In genomic region chr3:127890651-127891290, GRCh38 we compare ENCODE assay signal across 1 cellular context.
TF ChIP-seq lines count a peak whose summit lies in the region.

No MANE protein-coding gene starts in this region.

TF ChIP-seq in HEK293, 187 proteins besides CTCF, POLR2A, EP300 and RAD21 (continued from another document):
- TF ChIP-seq, protein P1, sequence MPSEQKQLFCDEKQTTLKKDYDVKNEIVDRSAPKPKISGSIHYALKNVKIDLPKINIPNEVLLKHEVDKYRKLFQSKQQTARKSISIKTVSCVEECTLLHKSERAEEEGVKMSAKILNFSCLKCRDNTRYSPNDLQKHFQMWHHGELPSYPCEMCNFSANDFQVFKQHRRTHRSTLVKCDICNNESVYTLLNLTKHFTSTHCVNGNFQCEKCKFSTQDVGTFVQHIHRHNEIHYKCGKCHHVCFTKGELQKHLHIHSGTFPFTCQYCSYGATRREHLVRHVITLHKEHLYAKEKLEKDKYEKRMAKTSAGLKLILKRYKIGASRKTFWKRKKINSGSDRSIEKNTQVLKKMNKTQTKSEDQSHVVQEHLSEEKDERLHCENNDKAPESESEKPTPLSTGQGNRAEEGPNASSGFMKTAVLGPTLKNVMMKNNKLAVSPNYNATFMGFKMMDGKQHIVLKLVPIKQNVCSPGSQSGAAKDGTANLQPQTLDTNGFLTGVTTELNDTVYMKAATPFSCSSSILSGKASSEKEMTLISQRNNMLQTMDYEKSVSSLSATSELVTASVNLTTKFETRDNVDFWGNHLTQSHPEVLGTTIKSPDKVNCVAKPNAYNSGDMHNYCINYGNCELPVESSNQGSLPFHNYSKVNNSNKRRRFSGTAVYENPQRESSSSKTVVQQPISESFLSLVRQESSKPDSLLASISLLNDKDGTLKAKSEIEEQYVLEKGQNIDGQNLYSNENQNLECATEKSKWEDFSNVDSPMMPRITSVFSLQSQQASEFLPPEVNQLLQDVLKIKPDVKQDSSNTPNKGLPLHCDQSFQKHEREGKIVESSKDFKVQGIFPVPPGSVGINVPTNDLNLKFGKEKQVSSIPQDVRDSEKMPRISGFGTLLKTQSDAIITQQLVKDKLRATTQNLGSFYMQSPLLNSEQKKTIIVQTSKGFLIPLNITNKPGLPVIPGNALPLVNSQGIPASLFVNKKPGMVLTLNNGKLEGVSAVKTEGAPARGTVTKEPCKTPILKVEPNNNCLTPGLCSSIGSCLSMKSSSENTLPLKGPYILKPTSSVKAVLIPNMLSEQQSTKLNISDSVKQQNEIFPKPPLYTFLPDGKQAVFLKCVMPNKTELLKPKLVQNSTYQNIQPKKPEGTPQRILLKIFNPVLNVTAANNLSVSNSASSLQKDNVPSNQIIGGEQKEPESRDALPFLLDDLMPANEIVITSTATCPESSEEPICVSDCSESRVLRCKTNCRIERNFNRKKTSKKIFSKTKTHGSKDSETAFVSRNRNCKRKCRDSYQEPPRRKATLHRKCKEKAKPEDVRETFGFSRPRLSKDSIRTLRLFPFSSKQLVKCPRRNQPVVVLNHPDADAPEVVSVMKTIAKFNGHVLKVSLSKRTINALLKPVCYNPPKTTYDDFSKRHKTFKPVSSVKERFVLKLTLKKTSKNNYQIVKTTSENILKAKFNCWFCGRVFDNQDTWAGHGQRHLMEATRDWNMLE (tag by site-specific recombination; conservative IDR thresholded peaks at IDR 0.05; ENCODE audit: low read depth) = 0 out of 2 replicates have a peak, but pooled peaks have one; percentile 33
- TF ChIP-seq SALL2 (tag by site-specific recombination; IDR thresholded peaks at IDR 0.05; ENCODE audit: borderline replicate concordance) (0 out of 2 replicates have a peak, but pooled peaks have one; percentile 75), ZBTB21 (tag by site-specific recombination; IDR thresholded peaks at IDR 0.05) (peak; percentile 77; the same call in 1 of the 2 replicates), ZNF362 (tag by site-specific recombination; IDR thresholded peaks at IDR 0.05) (peak; percentile 91), KLF17 (tag by site-specific recombination; IDR thresholded peaks at IDR 0.05) (peak; percentile 64), ZNF621 (tag by site-specific recombination; IDR thresholded peaks at IDR 0.05) (peak; percentile 29; the same call in 1 of the 2 replicates), TRIM28 (IDR thresholded peaks at IDR 0.05; ENCODE audit: borderline replicate concordance, low read length) (peak; percentile 33; the same call in 1 of the 2 replicates), HIC1 (tag by site-specific recombination; IDR thresholded peaks at IDR 0.05) (peak; percentile 71), ZNF600 (tag by site-specific recombination; IDR thresholded peaks at IDR 0.05) (peak; percentile 46; the same call in 1 of the 2 replicates), SP7 (tag by site-specific recombination; IDR thresholded peaks at IDR 0.05) (peak; percentile 75), ZEB2 (tag by site-specific recombination; IDR thresholded peaks at IDR 0.05) (peak; percentile 40; the same call in 1 of the 2 replicates), ZNF394 (tag by site-specific recombination; IDR thresholded peaks at IDR 0.05; ENCODE audit: borderline replicate concordance) (peak; percentile 64; the same call in 1 of the 2 replicates), SCRT2 (tag by site-specific recombination; IDR thresholded peaks at IDR 0.05) (peak; percentile 50), SP2 (tag by site-specific recombination; IDR thresholded peaks at IDR 0.05) (peak; percentile 61), ZNF148 (tag by site-specific recombination; IDR thresholded peaks at IDR 0.05; ENCODE audit: borderline replicate concordance) (peak; percentile 68; the same call in 1 of the 2 replicates), ZNF629 (tag by site-specific recombination; IDR thresholded peaks at IDR 0.05) (peak; percentile 59), ZNF366 (tag by site-specific recombination; conservative IDR thresholded peaks at IDR 0.05) (peak; percentile 72), ZSCAN23 (tag by site-specific recombination; IDR thresholded peaks at IDR 0.05) (peak; percentile 80; the same call in 1 of the 2 replicates), ZNF26 (tag by site-specific recombination; IDR thresholded peaks at IDR 0.05) (peak; percentile 46; the same call in 1 of the 2 replicates), ZNF248 (tag by site-specific recombination; IDR thresholded peaks at IDR 0.05) (0 out of 2 replicates have a peak, but pooled peaks have one; percentile 54)
- TF ChIP-seq, protein P2, sequence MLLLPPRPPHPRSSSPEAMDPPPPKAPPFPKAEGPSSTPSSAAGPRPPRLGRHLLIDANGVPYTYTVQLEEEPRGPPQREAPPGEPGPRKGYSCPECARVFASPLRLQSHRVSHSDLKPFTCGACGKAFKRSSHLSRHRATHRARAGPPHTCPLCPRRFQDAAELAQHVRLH (tag by site-specific recombination; IDR thresholded peaks at IDR 0.05) = 0 out of 2 replicates have a peak, but pooled peaks have one; percentile 18
- TF ChIP-seq, protein P3, sequence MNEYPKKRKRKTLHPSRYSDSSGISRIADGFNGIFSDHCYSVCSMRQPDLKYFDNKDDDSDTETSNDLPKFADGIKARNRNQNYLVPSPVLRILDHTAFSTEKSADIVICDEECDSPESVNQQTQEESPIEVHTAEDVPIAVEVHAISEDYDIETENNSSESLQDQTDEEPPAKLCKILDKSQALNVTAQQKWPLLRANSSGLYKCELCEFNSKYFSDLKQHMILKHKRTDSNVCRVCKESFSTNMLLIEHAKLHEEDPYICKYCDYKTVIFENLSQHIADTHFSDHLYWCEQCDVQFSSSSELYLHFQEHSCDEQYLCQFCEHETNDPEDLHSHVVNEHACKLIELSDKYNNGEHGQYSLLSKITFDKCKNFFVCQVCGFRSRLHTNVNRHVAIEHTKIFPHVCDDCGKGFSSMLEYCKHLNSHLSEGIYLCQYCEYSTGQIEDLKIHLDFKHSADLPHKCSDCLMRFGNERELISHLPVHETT (tag by site-specific recombination; IDR thresholded peaks at IDR 0.05) = peak; percentile 92
- TF ChIP-seq, protein P4, sequence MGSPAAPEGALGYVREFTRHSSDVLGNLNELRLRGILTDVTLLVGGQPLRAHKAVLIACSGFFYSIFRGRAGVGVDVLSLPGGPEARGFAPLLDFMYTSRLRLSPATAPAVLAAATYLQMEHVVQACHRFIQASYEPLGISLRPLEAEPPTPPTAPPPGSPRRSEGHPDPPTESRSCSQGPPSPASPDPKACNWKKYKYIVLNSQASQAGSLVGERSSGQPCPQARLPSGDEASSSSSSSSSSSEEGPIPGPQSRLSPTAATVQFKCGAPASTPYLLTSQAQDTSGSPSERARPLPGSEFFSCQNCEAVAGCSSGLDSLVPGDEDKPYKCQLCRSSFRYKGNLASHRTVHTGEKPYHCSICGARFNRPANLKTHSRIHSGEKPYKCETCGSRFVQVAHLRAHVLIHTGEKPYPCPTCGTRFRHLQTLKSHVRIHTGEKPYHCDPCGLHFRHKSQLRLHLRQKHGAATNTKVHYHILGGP (tag by site-specific recombination; IDR thresholded peaks at IDR 0.05) = 0 out of 2 replicates have a peak, but pooled peaks have one; percentile 15
- TF ChIP-seq, protein P5, sequence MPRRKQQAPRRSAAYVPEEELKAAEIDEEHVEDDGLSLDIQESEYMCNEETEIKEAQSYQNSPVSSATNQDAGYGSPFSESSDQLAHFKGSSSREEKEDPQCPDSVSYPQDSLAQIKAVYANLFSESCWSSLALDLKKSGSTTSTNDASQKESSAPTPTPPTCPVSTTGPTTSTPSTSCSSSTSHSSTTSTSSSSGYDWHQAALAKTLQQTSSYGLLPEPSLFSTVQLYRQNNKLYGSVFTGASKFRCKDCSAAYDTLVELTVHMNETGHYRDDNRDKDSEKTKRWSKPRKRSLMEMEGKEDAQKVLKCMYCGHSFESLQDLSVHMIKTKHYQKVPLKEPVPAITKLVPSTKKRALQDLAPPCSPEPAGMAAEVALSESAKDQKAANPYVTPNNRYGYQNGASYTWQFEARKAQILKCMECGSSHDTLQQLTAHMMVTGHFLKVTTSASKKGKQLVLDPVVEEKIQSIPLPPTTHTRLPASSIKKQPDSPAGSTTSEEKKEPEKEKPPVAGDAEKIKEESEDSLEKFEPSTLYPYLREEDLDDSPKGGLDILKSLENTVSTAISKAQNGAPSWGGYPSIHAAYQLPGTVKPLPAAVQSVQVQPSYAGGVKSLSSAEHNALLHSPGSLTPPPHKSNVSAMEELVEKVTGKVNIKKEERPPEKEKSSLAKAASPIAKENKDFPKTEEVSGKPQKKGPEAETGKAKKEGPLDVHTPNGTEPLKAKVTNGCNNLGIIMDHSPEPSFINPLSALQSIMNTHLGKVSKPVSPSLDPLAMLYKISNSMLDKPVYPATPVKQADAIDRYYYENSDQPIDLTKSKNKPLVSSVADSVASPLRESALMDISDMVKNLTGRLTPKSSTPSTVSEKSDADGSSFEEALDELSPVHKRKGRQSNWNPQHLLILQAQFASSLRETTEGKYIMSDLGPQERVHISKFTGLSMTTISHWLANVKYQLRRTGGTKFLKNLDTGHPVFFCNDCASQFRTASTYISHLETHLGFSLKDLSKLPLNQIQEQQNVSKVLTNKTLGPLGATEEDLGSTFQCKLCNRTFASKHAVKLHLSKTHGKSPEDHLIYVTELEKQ (tag by site-specific recombination; IDR thresholded peaks at IDR 0.05; ENCODE audit: borderline replicate concordance) = peak; percentile 86; the same call in 1 of the 2 replicates
- TF ChIP-seq, protein P6, sequence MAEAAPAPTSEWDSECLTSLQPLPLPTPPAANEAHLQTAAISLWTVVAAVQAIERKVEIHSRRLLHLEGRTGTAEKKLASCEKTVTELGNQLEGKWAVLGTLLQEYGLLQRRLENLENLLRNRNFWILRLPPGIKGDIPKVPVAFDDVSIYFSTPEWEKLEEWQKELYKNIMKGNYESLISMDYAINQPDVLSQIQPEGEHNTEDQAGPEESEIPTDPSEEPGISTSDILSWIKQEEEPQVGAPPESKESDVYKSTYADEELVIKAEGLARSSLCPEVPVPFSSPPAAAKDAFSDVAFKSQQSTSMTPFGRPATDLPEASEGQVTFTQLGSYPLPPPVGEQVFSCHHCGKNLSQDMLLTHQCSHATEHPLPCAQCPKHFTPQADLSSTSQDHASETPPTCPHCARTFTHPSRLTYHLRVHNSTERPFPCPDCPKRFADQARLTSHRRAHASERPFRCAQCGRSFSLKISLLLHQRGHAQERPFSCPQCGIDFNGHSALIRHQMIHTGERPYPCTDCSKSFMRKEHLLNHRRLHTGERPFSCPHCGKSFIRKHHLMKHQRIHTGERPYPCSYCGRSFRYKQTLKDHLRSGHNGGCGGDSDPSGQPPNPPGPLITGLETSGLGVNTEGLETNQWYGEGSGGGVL (tag by site-specific recombination; IDR thresholded peaks at IDR 0.05) = peak; percentile 62
